ENCODE assay signal across 1 cellular context in the genomic region with DNA sequence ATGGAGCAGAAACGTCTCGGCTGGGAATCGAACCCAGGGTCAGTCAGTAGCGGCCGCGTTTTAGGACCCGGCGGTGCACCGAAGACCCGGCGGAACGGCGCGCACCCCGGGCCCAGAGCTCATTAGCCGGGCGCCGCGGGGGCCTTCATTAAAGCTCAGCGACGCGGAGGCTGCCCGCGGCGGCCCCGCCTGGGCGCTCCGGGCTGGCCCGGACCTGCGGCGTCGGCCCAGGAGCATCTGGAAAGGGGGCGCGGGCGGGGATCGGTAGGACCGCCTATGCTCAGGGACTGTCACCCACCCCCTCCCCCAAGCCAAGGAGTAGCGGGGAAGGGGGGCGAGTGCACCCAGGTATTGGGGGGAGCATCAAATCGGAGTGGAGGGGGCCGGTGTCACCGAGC.
TF ChIP-seq lines count a peak whose summit lies in the region.

No MANE protein-coding gene starts in this region.

TF ChIP-seq in K562, 482 proteins besides CTCF, POLR2A, EP300 and RAD21:
- TF ChIP-seq E2F4 (CRISPR knock-in tag; IDR thresholded peaks at IDR 0.05; ENCODE audit: low read depth): no peak
- TF ChIP-seq TBL1XR1 (IDR thresholded peaks at IDR 0.05; ENCODE audit: low read length in 2 of 2): no peak
- TF ChIP-seq, protein P1, sequence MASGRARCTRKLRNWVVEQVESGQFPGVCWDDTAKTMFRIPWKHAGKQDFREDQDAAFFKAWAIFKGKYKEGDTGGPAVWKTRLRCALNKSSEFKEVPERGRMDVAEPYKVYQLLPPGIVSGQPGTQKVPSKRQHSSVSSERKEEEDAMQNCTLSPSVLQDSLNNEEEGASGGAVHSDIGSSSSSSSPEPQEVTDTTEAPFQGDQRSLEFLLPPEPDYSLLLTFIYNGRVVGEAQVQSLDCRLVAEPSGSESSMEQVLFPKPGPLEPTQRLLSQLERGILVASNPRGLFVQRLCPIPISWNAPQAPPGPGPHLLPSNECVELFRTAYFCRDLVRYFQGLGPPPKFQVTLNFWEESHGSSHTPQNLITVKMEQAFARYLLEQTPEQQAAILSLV (tag; IDR thresholded peaks at IDR 0.05): no peak
- peak; percentile 65 for TF ChIP-seq PCBP1 (IDR thresholded peaks at IDR 0.05; ENCODE audit: low read depth, low read length, poor library complexity, severe bottlenecking)
- TF ChIP-seq ZNF12 (CRISPR knock-in tag; IDR thresholded peaks at IDR 0.05): no peak
